Comparison of ENCODE assay signal across 1 cellular context in the genomic region with DNA sequence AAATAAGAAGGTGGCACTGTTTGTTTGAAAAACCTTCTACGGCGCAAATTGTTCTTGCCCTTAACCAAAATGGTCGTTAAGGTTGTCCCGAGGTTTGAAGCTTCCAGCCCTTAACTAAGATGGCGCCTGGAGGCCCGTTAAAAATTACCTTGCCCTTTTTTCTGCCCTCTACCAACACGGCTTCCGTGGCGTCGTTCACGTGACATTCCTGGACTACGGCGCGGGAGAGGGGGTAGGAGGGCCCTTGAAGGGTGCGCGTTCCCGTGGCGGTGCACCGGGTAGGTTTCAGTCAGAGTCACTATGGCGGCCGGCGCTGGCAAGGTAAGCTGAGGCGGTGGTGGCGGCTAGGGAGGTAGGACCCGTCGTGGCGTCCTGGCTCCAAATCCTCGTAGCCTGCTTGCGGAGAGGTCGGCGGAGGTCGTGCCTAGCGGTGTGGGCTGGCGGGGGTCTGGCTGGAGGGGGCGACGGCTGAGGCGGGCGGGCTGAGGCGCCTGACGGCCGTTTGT.
TF ChIP-seq lines count a peak whose summit lies in the region.

Gene SLMAP, plus strand, starts transcription at position 288 of the 506 bp plus-strand sequence. CDS start 1,343 bp downstream, outside the sequence.

TF ChIP-seq in K562, 482 proteins besides CTCF, POLR2A, EP300 and RAD21 (continued from another document and continues in another):
- peak; percentile 30; the same call in 1 of the 2 replicates for TF ChIP-seq NKRF (IDR thresholded peaks at IDR 0.05; ENCODE audit: borderline replicate concordance)
- TF ChIP-seq TRIM28 (IDR thresholded peaks at IDR 0.05), result no peak
- TF ChIP-seq ARID1B (IDR thresholded peaks at IDR 0.05), result no peak
- TF ChIP-seq FOXO4 (CRISPR knock-in tag; IDR thresholded peaks at IDR 0.05), result no peak
- TF ChIP-seq TGIF2 (CRISPR knock-in tag; IDR thresholded peaks at IDR 0.05), result no peak
- peak; percentile 85 for TF ChIP-seq RBFOX2 (IDR thresholded peaks at IDR 0.05; ENCODE audit: low read depth, low read length)
- TF ChIP-seq, protein P1, sequence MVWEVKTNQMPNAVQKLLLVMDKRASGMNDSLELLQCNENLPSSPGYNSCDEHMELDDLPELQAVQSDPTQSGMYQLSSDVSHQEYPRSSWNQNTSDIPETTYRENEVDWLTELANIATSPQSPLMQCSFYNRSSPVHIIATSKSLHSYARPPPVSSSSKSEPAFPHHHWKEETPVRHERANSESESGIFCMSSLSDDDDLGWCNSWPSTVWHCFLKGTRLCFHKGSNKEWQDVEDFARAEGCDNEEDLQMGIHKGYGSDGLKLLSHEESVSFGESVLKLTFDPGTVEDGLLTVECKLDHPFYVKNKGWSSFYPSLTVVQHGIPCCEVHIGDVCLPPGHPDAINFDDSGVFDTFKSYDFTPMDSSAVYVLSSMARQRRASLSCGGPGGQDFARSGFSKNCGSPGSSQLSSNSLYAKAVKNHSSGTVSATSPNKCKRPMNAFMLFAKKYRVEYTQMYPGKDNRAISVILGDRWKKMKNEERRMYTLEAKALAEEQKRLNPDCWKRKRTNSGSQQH (CRISPR knock-in tag; IDR thresholded peaks at IDR 0.05), result no peak
- TF ChIP-seq, protein P2, sequence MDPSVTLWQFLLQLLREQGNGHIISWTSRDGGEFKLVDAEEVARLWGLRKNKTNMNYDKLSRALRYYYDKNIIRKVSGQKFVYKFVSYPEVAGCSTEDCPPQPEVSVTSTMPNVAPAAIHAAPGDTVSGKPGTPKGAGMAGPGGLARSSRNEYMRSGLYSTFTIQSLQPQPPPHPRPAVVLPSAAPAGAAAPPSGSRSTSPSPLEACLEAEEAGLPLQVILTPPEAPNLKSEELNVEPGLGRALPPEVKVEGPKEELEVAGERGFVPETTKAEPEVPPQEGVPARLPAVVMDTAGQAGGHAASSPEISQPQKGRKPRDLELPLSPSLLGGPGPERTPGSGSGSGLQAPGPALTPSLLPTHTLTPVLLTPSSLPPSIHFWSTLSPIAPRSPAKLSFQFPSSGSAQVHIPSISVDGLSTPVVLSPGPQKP (CRISPR knock-in tag; IDR thresholded peaks at IDR 0.05), result no peak
- no peak for TF ChIP-seq ZNF146 (CRISPR knock-in tag; IDR thresholded peaks at IDR 0.05; ENCODE audit: unreplicated experiment)
- TF ChIP-seq, protein P3, sequence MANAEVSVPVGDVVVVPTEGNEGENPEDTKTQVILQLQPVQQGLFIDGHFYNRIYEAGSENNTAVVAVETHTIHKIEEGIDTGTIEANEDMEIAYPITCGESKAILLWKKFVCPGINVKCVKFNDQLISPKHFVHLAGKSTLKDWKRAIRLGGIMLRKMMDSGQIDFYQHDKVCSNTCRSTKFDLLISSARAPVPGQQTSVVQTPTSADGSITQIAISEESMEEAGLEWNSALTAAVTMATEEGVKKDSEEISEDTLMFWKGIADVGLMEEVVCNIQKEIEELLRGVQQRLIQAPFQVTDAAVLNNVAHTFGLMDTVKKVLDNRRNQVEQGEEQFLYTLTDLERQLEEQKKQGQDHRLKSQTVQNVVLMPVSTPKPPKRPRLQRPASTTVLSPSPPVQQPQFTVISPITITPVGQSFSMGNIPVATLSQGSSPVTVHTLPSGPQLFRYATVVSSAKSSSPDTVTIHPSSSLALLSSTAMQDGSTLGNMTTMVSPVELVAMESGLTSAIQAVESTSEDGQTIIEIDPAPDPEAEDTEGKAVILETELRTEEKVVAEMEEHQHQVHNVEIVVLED (CRISPR knock-in tag; IDR thresholded peaks at IDR 0.05), result peak; percentile 71
- TF ChIP-seq, protein P4, sequence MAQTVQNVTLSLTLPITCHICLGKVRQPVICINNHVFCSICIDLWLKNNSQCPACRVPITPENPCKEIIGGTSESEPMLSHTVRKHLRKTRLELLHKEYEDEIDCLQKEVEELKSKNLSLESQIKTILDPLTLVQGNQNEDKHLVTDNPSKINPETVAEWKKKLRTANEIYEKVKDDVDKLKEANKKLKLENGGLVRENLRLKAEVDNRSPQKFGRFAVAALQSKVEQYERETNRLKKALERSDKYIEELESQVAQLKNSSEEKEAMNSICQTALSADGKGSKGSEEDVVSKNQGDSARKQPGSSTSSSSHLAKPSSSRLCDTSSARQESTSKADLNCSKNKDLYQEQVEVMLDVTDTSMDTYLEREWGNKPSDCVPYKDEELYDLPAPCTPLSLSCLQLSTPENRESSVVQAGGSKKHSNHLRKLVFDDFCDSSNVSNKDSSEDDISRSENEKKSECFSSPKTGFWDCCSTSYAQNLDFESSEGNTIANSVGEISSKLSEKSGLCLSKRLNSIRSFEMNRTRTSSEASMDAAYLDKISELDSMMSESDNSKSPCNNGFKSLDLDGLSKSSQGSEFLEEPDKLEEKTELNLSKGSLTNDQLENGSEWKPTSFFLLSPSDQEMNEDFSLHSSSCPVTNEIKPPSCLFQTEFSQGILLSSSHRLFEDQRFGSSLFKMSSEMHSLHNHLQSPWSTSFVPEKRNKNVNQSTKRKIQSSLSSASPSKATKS (CRISPR knock-in tag; IDR thresholded peaks at IDR 0.05), result no peak
- TF ChIP-seq ZNF561 (CRISPR knock-in tag; conservative IDR thresholded peaks at IDR 0.05), result no peak
- no peak for TF ChIP-seq KDM1A (IDR thresholded peaks at IDR 0.05)
- TF ChIP-seq ZNF134 (CRISPR knock-in tag; conservative IDR thresholded peaks at IDR 0.05), result 0 out of 2 replicates have a peak, but pooled peaks have one; percentile 23
- TF ChIP-seq EZH2 (IDR thresholded peaks at IDR 0.05; ENCODE audit: borderline replicate concordance, low read depth, low read length), result no peak
- TF ChIP-seq ZNF76 (CRISPR knock-in tag; IDR thresholded peaks at IDR 0.05; ENCODE audit: borderline replicate concordance), result no peak
- peak; percentile 37; the same call in 1 of the 2 replicates for TF ChIP-seq JUN (IDR thresholded peaks at IDR 0.05; ENCODE audit: borderline replicate concordance, low read depth, low read length)
- TF ChIP-seq JUN (CRISPR knock-in tag; IDR thresholded peaks at IDR 0.05; ENCODE audit: borderline replicate concordance), result no peak
- TF ChIP-seq RNF2 (IDR thresholded peaks at IDR 0.05), result no peak
- no peak for TF ChIP-seq MCM3 (IDR thresholded peaks at IDR 0.05)
- TF ChIP-seq HNRNPL (IDR thresholded peaks at IDR 0.05; ENCODE audit: low read depth, low read length), result no peak
- TF ChIP-seq KAT2B (IDR thresholded peaks at IDR 0.05; ENCODE audit: low read depth, low read length), result no peak
- TF ChIP-seq POU5F1 (IDR thresholded peaks at IDR 0.05; ENCODE audit: borderline replicate concordance, low read depth, low read length, partially characterized antibody), result peak; percentile 84
- TF ChIP-seq KDM4B (IDR thresholded peaks at IDR 0.05; ENCODE audit: borderline replicate concordance in 2 of 2, low read depth in 1 of 2), result no peak; a peak in 1 of 4 replicates
- no peak for TF ChIP-seq NCOA2 (IDR thresholded peaks at IDR 0.05; ENCODE audit: partially characterized antibody in 2 of 2)
- no peak for TF ChIP-seq ZNF12 (CRISPR knock-in tag; IDR thresholded peaks at IDR 0.05)
- TF ChIP-seq ZBTB12 (CRISPR knock-in tag; IDR thresholded peaks at IDR 0.05), result peak; percentile 11; the same call in 1 of the 2 replicates
- TF ChIP-seq CXXC5 (CRISPR knock-in tag; IDR thresholded peaks at IDR 0.05), result peak; percentile 80
- TF ChIP-seq CBX2 (IDR thresholded peaks at IDR 0.05; ENCODE audit: insufficient read depth, low read length, poor library complexity, severe bottlenecking), result no peak
- peak; percentile 76 for TF ChIP-seq GABPB1 (CRISPR knock-in tag; IDR thresholded peaks at IDR 0.05)
- no peak for TF ChIP-seq CEBPG (CRISPR knock-in tag; IDR thresholded peaks at IDR 0.05)
- TF ChIP-seq CEBPG (tag; conservative IDR thresholded peaks at IDR 0.05 in 1 of 2, IDR thresholded peaks at IDR 0.05 in 1 of 2), result no peak
- peak; percentile 77; the same call in 1 of the 2 replicates for TF ChIP-seq ZBTB9 (CRISPR knock-in tag; IDR thresholded peaks at IDR 0.05)
- TF ChIP-seq NONO (IDR thresholded peaks at IDR 0.05; ENCODE audit: low read depth in 2 of 2, low read length in 1 of 2), result 0 out of 4 replicates have a peak, but pooled peaks have one; percentile 5 to 12
- TF ChIP-seq SRF (CRISPR knock-in tag; IDR thresholded peaks at IDR 0.05), result no peak
- no peak for TF ChIP-seq COPS2 (conservative IDR thresholded peaks at IDR 0.05)
- TF ChIP-seq LEF1 (IDR thresholded peaks at IDR 0.05), result no peak
- no peak for TF ChIP-seq ZFP30 (CRISPR knock-in tag; IDR thresholded peaks at IDR 0.05; ENCODE audit: borderline replicate concordance)
- TF ChIP-seq NR2C2 (CRISPR knock-in tag; IDR thresholded peaks at IDR 0.05), result no peak; the same call in 1 of the 2 replicates
- peak; percentile 91 for TF ChIP-seq NR2C2 (tag; IDR thresholded peaks at IDR 0.05)
- peak; percentile 65 for TF ChIP-seq MYC (IDR thresholded peaks at IDR 0.05; ENCODE audit: low read depth, low read length)
- no peak for TF ChIP-seq MYC (CRISPR knock-in tag; IDR thresholded peaks at IDR 0.05; ENCODE audit: borderline replicate concordance, low read depth)
- TF ChIP-seq, protein P5, sequence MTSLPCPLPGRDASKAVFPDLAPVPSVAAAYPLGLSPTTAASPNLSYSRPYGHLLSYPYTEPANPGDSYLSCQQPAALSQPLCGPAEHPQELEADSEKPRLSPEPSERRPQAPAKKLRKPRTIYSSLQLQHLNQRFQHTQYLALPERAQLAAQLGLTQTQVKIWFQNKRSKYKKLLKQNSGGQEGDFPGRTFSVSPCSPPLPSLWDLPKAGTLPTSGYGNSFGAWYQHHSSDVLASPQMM (CRISPR knock-in tag; IDR thresholded peaks at IDR 0.05), result no peak
- peak; percentile 36; the same call in 1 of the 2 replicates for TF ChIP-seq FOXP1 (CRISPR knock-in tag; IDR thresholded peaks at IDR 0.05)
- TF ChIP-seq, protein P6, sequence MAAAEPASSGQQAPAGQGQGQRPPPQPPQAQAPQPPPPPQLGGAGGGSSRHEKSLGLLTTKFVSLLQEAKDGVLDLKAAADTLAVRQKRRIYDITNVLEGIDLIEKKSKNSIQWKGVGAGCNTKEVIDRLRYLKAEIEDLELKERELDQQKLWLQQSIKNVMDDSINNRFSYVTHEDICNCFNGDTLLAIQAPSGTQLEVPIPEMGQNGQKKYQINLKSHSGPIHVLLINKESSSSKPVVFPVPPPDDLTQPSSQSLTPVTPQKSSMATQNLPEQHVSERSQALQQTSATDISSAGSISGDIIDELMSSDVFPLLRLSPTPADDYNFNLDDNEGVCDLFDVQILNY (CRISPR knock-in tag; IDR thresholded peaks at IDR 0.05), result no peak
- TF ChIP-seq, protein P7, sequence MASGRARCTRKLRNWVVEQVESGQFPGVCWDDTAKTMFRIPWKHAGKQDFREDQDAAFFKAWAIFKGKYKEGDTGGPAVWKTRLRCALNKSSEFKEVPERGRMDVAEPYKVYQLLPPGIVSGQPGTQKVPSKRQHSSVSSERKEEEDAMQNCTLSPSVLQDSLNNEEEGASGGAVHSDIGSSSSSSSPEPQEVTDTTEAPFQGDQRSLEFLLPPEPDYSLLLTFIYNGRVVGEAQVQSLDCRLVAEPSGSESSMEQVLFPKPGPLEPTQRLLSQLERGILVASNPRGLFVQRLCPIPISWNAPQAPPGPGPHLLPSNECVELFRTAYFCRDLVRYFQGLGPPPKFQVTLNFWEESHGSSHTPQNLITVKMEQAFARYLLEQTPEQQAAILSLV (tag; IDR thresholded peaks at IDR 0.05), result no peak
- no peak for TF ChIP-seq PHTF2 (CRISPR knock-in tag; IDR thresholded peaks at IDR 0.05)
- no peak for TF ChIP-seq HDAC3 (IDR thresholded peaks at IDR 0.05; ENCODE audit: borderline replicate concordance, partially characterized antibody)
